2 cellular contexts compared by ENCODE assay signal in the genomic region with DNA sequence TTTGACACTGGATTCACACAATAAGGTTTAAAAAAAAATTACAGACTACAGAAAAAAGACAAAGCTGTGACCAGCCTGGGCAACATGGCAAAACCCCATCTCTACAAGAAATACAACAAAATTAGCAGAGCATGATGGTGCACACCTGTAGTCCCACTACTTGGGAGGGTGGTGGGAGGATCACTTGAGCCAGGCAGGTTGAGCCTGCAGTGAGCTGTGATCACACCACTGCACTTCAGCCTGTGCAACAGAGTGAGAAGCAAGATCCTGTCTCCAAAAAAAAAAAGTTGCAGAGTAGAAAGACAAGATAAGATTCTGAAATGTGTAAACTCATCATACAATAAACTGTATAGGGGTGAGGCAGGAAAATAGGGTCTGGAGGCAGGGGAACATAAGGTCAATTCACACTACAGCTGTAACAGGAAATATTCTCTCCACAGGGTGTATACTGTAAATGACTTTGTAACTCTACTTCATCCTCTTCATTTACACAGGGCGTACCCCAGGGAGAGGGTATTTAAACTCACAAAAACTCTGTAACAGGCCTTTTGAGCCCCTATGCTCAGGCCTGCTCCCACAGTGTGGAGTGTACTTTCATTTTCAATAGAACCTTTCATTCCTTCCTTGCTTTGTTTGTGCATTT.
TF ChIP-seq lines count a peak whose summit lies in the region.

No MANE protein-coding gene starts in this region.

TF ChIP-seq in A549, 52 proteins besides CTCF, POLR2A, EP300 and RAD21 (continued from another document):
- TF ChIP-seq HMGXB4 (CRISPR knock-in tag; IDR thresholded peaks at IDR 0.05; ENCODE audit: borderline replicate concordance), result no peak

TF ChIP-seq in HEK293, 187 proteins besides CTCF, POLR2A, EP300 and RAD21 (continued from another document):
- TF ChIP-seq ZNF18 (tag by site-specific recombination; IDR thresholded peaks at IDR 0.05), result peak; percentile 79
